Comparison of ENCODE assay signal across 10 cellular contexts in genomic region chr21:35476616-35477395, GRCh38.
A peak's percentile ranks its signal among the peaks of the same experiment; 100 is the strongest.
DNase-seq lines count a peak whose midpoint lies in the region; ATAC-seq and TF ChIP-seq lines count a peak whose summit lies in the region.
"Had no signal": no experiment of that assay in that cellular context is flagged by ENCODE, and none has a peak within 500 bp of the region (broad histone marks: within the 10 kb centered on the region; RNA-seq: fewer than 3 reads in every experiment).

No MANE protein-coding gene starts in this region.

- peaks cover 21% of the 10 kb centered on the region; the same call in 1 of the 2 replicates for H3F3A ChIP-seq in GM23248 (ENCODE audit: insufficient read depth)
- peaks cover 5% of the 10 kb centered on the region for H3F3A ChIP-seq in SK-N-SH (replicated peaks; ENCODE audit: insufficient read depth)

- in situ Hi-C loops in GM23248 (cut with MboI), result no loop called here

- peaks cover 0 to 8% (median 6%) of the 10 kb centered on the region in 8 donors for H3K9me3 Mint-ChIP-seq in CD4-positive, alpha-beta memory T cell

- H3K27ac ChIP-seq in GM23248 (no peak overlapping the region), SK-N-SH (ENCODE audit: low read depth in 2 of 2, low read length in 1 of 2) (peak overlapping the region; percentile 67 to 80; a peak in 3 of 4 replicates), foreskin keratinocyte (no peak overlapping the region)
- H3K27ac ChIP-seq in CD4-positive, alpha-beta memory T cell (ENCODE audit: low read depth, low read length), result no peak overlapping the region

- TF ChIP-seq RAD21 in SK-N-SH (IDR thresholded peaks at IDR 0.05; ENCODE audit: low read length), result no peak

- H3K9me2 ChIP-seq in GM23248 (ENCODE audit: insufficient read depth), result no peaks in the 10 kb centered on the region
- H3K9me2 ChIP-seq in SK-N-SH, result no peaks in the 10 kb centered on the region

- H3K9me3 ChIP-seq in GM23248 (ENCODE audit: low read depth) (no peaks in the 10 kb centered on the region), SK-N-SH (no peaks in the 10 kb centered on the region)
- H3K9me3 ChIP-seq in CD4-positive, alpha-beta memory T cell (ENCODE audit: control insufficient read depth in 1 of 2, low read length in 2 of 2), result no peaks in the 10 kb centered on the region
- H3K9me3 ChIP-seq: ovary had no signal

- no peak overlapping the region for H3K9ac ChIP-seq in GM23248
- H3K9ac ChIP-seq in SK-N-SH, result no peak overlapping the region

- peak overlapping the region; percentile 34 for H2AFZ ChIP-seq in GM23248
- peak overlapping the region; percentile 65; the same call in 1 of the 2 replicates for H2AFZ ChIP-seq in SK-N-SH (ENCODE audit: low read depth)

- H3K4me2 ChIP-seq in GM23248 (ENCODE audit: unreplicated experiment) (no peak overlapping the region), SK-N-SH (no peak overlapping the region)

- no peaks in the 10 kb centered on the region for H3K79me2 ChIP-seq in GM23248 (ENCODE audit: insufficient read depth)
- no peaks in the 10 kb centered on the region for H3K79me2 ChIP-seq in SK-N-SH (ENCODE audit: insufficient read depth)

- DNase-seq in GM23248 (peak; percentile 54), SK-N-SH (no peak), foreskin keratinocyte (peak; percentile 8 to 39), stromal cell of bone marrow (ENCODE audit: low read depth) (peak; percentile 27), activated gamma-delta T cell treated with Interleukin-2 at 50 U/mL for 16 hours (no peak), SIG-M5 (lab: John Stamatoyannopoulos, UW) (no peak)
- DNase-seq in CD4-positive, alpha-beta memory T cell, result no peak
- DNase-seq: GDM1, NCI-H1092, ovary had no signal

- WGBS in GM23248 (ENCODE audit: low coverage in 1 of 2, low lambda C conversion rate in 2 of 2, missing lambda C conversion rate in 2 of 2), 2 experiments, result 40 to 44% methylated on average over 9 of the region's 9 CpGs
- WGBS in SK-N-SH (ENCODE audit: low lambda C conversion rate), result 21% methylated on average over 9 of the region's 9 CpGs

- TF ChIP-seq EP300 in SK-N-SH (IDR thresholded peaks at IDR 0.05; ENCODE audit: borderline replicate concordance in 1 of 2, low read depth in 1 of 2, low read length in 1 of 2), result no peak

- H3K4me3 Mint-ChIP-seq in CD4-positive, alpha-beta memory T cell, result no peak overlapping the region

- H3K36me3 Mint-ChIP-seq in CD4-positive, alpha-beta memory T cell, result no peaks in the 10 kb centered on the region

- no peak overlapping the region for H3K27ac Mint-ChIP-seq in CD4-positive, alpha-beta memory T cell

- peaks cover 29% of the 10 kb centered on the region for H3K4me1 ChIP-seq in GM23248 (ENCODE audit: insufficient read depth)
- H3K4me1 ChIP-seq in SK-N-SH (ENCODE audit: control insufficient read depth in 1 of 2, insufficient read depth in 2 of 2, low read depth in 1 of 2, low read length in 1 of 2), result peaks cover 0 to 10% of the 10 kb centered on the region in 2 experiments; a peak in 3 of 4 replicates
- H3K4me1 ChIP-seq in foreskin keratinocyte, result peaks cover 11% of the 10 kb centered on the region
- peaks cover 9% of the 10 kb centered on the region for H3K4me1 ChIP-seq in CD4-positive, alpha-beta memory T cell (ENCODE audit: insufficient read depth, low read length)

- H3K4me3 ChIP-seq in GM23248 (no peak overlapping the region), SK-N-SH (ENCODE audit: low read depth in 2 of 2, low read length in 1 of 2) (no peak overlapping the region)
- no peak overlapping the region for H3K4me3 ChIP-seq in CD4-positive, alpha-beta memory T cell (ENCODE audit: low read length in 2 of 2)
- H3K4me3 ChIP-seq: ovary had no signal

- CTCF ChIA-PET in SK-N-SH (lab: Yijun Ruan, JAX), result interaction anchor here (0.6 kb wide), 1 partner anchor 23 kb away, joined by 3 read pairs; no protein-coding TSS in a partner anchor
- CTCF ChIA-PET in CD4-positive, alpha-beta memory T cell (lab: Charles Lee; ENCODE audit: partially characterized antibody), result interaction anchor here (0.8 kb wide), 1 partner anchor 39 kb away, joined by 3 read pairs; no protein-coding TSS in a partner anchor

- intact Hi-C loops in CD4-positive, alpha-beta memory T cell (cut with micrococcal nuclease), result no loop called here

- H3K36me3 ChIP-seq in GM23248 (ENCODE audit: low read depth), result no peaks in the 10 kb centered on the region
- H3K36me3 ChIP-seq in SK-N-SH (replicated peaks in 1 of 2; ENCODE audit: control insufficient read depth in 1 of 2, insufficient read depth in 2 of 2, low read length in 1 of 2), result no peaks in the 10 kb centered on the region
- H3K36me3 ChIP-seq in CD4-positive, alpha-beta memory T cell (ENCODE audit: insufficient read depth, low read length), result no peaks in the 10 kb centered on the region
- H3K36me3 ChIP-seq: ovary had no signal

- TF ChIP-seq CTCF in SK-N-SH (IDR thresholded peaks at IDR 0.05) (no peak), foreskin keratinocyte (conservative IDR thresholded peaks at IDR 0.05) (no peak)

- H4K20me1 ChIP-seq in GM23248 (ENCODE audit: insufficient read depth) (no peaks in the 10 kb centered on the region), SK-N-SH (ENCODE audit: insufficient read depth) (no peaks in the 10 kb centered on the region)

- ATAC-seq in foreskin keratinocyte, result no peak

- peaks cover 5 to 11% of the 10 kb centered on the region in 2 donors for H3K27me3 Mint-ChIP-seq in CD4-positive, alpha-beta memory T cell

- peaks cover 7 to 10% (median 10%) of the 10 kb centered on the region in 4 donors for H3K4me1 Mint-ChIP-seq in CD4-positive, alpha-beta memory T cell

- POLR2A ChIA-PET in SK-N-SH (lab: Yijun Ruan, JAX), result no interaction called here
- POLR2A ChIA-PET in CD4-positive, alpha-beta memory T cell (lab: Charles Lee; ENCODE audit: partially characterized antibody), result no interaction called here

- no peaks in the 10 kb centered on the region for H3K27me3 ChIP-seq in GM23248 (replicated peaks; ENCODE audit: insufficient read depth)
- H3K27me3 ChIP-seq in SK-N-SH (ENCODE audit: insufficient read depth), result no peaks in the 10 kb centered on the region
- no peaks in the 10 kb centered on the region for H3K27me3 ChIP-seq in foreskin keratinocyte
- no peaks in the 10 kb centered on the region for H3K27me3 ChIP-seq in CD4-positive, alpha-beta memory T cell (ENCODE audit: insufficient read depth, low read length)
- H3K27me3 ChIP-seq: ovary had no signal

TF ChIP-seq in SK-N-SH, 30 proteins besides CTCF, POLR2A, EP300 and RAD21 (continues in another document):
- TF ChIP-seq JUND (IDR thresholded peaks at IDR 0.05), result peak; percentile 45; the same call in 1 of the 2 replicates
- TF ChIP-seq, protein P1, sequence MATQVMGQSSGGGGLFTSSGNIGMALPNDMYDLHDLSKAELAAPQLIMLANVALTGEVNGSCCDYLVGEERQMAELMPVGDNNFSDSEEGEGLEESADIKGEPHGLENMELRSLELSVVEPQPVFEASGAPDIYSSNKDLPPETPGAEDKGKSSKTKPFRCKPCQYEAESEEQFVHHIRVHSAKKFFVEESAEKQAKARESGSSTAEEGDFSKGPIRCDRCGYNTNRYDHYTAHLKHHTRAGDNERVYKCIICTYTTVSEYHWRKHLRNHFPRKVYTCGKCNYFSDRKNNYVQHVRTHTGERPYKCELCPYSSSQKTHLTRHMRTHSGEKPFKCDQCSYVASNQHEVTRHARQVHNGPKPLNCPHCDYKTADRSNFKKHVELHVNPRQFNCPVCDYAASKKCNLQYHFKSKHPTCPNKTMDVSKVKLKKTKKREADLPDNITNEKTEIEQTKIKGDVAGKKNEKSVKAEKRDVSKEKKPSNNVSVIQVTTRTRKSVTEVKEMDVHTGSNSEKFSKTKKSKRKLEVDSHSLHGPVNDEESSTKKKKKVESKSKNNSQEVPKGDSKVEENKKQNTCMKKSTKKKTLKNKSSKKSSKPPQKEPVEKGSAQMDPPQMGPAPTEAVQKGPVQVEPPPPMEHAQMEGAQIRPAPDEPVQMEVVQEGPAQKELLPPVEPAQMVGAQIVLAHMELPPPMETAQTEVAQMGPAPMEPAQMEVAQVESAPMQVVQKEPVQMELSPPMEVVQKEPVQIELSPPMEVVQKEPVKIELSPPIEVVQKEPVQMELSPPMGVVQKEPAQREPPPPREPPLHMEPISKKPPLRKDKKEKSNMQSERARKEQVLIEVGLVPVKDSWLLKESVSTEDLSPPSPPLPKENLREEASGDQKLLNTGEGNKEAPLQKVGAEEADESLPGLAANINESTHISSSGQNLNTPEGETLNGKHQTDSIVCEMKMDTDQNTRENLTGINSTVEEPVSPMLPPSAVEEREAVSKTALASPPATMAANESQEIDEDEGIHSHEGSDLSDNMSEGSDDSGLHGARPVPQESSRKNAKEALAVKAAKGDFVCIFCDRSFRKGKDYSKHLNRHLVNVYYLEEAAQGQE (IDR thresholded peaks at IDR 0.05; ENCODE audit: low read depth, low read length), result no peak
- TF ChIP-seq TAF1 (IDR thresholded peaks at IDR 0.05; ENCODE audit: borderline replicate concordance, low read depth, low read length), result no peak
- TF ChIP-seq TEAD4 (IDR thresholded peaks at IDR 0.05; ENCODE audit: borderline replicate concordance, insufficient read depth), result peak; percentile 51; the same call in 1 of the 2 replicates
- TF ChIP-seq GATA2 (CRISPR knock-in tag; IDR thresholded peaks at IDR 0.05), result no peak
- TF ChIP-seq FOXJ3 (CRISPR knock-in tag; IDR thresholded peaks at IDR 0.05), result no peak
- TF ChIP-seq FOSL2 (IDR thresholded peaks at IDR 0.05; ENCODE audit: borderline replicate concordance, low read depth), result peak; percentile 29; the same call in 1 of the 2 replicates
- no peak for TF ChIP-seq NRF1 (IDR thresholded peaks at IDR 0.05; ENCODE audit: low read depth, low read length)
- no peak for TF ChIP-seq SIN3A (IDR thresholded peaks at IDR 0.05; ENCODE audit: borderline replicate concordance, low read depth, low read length)
- TF ChIP-seq RXRA (IDR thresholded peaks at IDR 0.05; ENCODE audit: borderline replicate concordance, low read depth), result no peak
- no peak for TF ChIP-seq ELF1 (IDR thresholded peaks at IDR 0.05)
- no peak for TF ChIP-seq TCF12 (IDR thresholded peaks at IDR 0.05)
- TF ChIP-seq MXI1 (IDR thresholded peaks at IDR 0.05; ENCODE audit: low read depth, low read length), result no peak
- TF ChIP-seq, protein P2, sequence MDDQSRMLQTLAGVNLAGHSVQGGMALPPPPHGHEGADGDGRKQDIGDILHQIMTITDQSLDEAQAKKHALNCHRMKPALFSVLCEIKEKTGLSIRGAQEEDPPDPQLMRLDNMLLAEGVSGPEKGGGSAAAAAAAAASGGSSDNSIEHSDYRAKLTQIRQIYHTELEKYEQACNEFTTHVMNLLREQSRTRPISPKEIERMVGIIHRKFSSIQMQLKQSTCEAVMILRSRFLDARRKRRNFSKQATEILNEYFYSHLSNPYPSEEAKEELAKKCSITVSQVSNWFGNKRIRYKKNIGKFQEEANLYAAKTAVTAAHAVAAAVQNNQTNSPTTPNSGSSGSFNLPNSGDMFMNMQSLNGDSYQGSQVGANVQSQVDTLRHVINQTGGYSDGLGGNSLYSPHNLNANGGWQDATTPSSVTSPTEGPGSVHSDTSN (IDR thresholded peaks at IDR 0.05), result no peak

Comparison
In these comparisons a context has a peak if more than half of its experiments do, and no peak if none do; other contexts are left out.
1. DNase-seq: peak in GM23248 (single experiment), foreskin keratinocyte (2 of 2) and stromal cell of bone marrow (single experiment); none in SK-N-SH (single experiment), activated gamma-delta T cell treated with Interleukin-2 at 50 U/mL for 16 hours (single experiment), CD4-positive, alpha-beta memory T cell (0 of 5) and SIG-M5 (single experiment).
2. H3K27ac ChIP-seq: peak in SK-N-SH (2 of 2); none in GM23248 (single experiment), foreskin keratinocyte (single experiment) and CD4-positive, alpha-beta memory T cell (single experiment).